ENCODE assay signal across 8 cellular contexts in genomic region chr3:196942915-196943277, GRCh38. TPM values are rescaled to one million over a fixed set of nuclear protein-coding genes. Genes with fewer than 3 reads are reported as not detected.
DNase-seq lines count a peak whose midpoint lies in the region; ATAC-seq and TF ChIP-seq lines count a peak whose summit lies in the region.

No MANE protein-coding gene starts in this region.

- intact Hi-C loops in colonic mucosa (cut with DNase I), result no loop called here

- H3K9ac ChIP-seq in OCI-LY1 (ENCODE audit: low read length) (peak overlapping the region; percentile 92), colonic mucosa (ENCODE audit: low read depth in 2 of 2, low read length in 2 of 2) (peak overlapping the region; percentile 83 to 96), mesendoderm (ENCODE audit: low read length) (peak overlapping the region; percentile 91)

- TF ChIP-seq EP300 in tibial nerve (IDR thresholded peaks at IDR 0.05), result no peak

- no peak overlapping the region for H2BK15ac ChIP-seq in mesendoderm (replicated peaks; ENCODE audit: low read depth)

- H3K9me3 ChIP-seq in OCI-LY1 (ENCODE audit: low read length) (no peaks in the 10 kb centered on the region), colonic mucosa (no peaks in the 10 kb centered on the region), tibial nerve (no peaks in the 10 kb centered on the region)

- H3K4me1 ChIP-seq in OCI-LY1 (ENCODE audit: insufficient read depth, low read length, severe bottlenecking) (peaks cover 38% of the 10 kb centered on the region), colonic mucosa (peaks cover 8% of the 10 kb centered on the region), mesendoderm (ENCODE audit: control insufficient read depth, low read depth, low read length) (no peaks in the 10 kb centered on the region), tibial nerve (peaks cover 0 to 43% (median 23%) of the 10 kb centered on the region in 4 donors)

- H3F3A ChIP-seq in OCI-LY1 (ENCODE audit: insufficient read depth, low read length), result no peaks in the 10 kb centered on the region

- H3K23ac ChIP-seq in mesendoderm (ENCODE audit: low read length), result no peak overlapping the region

- TF ChIP-seq CTCF in GM12865 (IDR thresholded peaks at IDR 0.05; ENCODE audit: insufficient read depth, low read depth, low read length, missing control alignments) (no peak), OCI-LY1 (IDR thresholded peaks at IDR 0.05; ENCODE audit: low read length) (no peak), colonic mucosa (IDR thresholded peaks at IDR 0.05) (no peak), tibial nerve (IDR thresholded peaks at IDR 0.05) (no peak)

- peak overlapping the region; percentile 73 for H3K4me2 ChIP-seq in OCI-LY1 (ENCODE audit: low read length)
- peak overlapping the region; percentile 91 for H3K4me2 ChIP-seq in mesendoderm (ENCODE audit: low read length)

- H2AK5ac ChIP-seq in mesendoderm (ENCODE audit: low read length), result no peak overlapping the region

- peaks cover 10% of the 10 kb centered on the region for H3K79me1 ChIP-seq in mesendoderm (ENCODE audit: low read length)

- no peak overlapping the region for H2BK5ac ChIP-seq in mesendoderm (ENCODE audit: low read length)

- peaks cover 23% of the 10 kb centered on the region for H3K36me3 ChIP-seq in OCI-LY1 (ENCODE audit: insufficient read depth, low read length)
- H3K36me3 ChIP-seq in colonic mucosa, result no peaks in the 10 kb centered on the region
- H3K36me3 ChIP-seq in mesendoderm (ENCODE audit: control insufficient read depth, insufficient read depth, low read length), result no peaks in the 10 kb centered on the region
- peaks cover 0 to 51% (median 6%) of the 10 kb centered on the region in 3 donors for H3K36me3 ChIP-seq in tibial nerve

- no peak for TF ChIP-seq POLR2A in tibial nerve (IDR thresholded peaks at IDR 0.05)

- H2BK120ac ChIP-seq in mesendoderm (ENCODE audit: low read depth, low read length), result no peak overlapping the region

- peak overlapping the region; percentile 30 for H4K8ac ChIP-seq in mesendoderm (ENCODE audit: low read depth, low read length)

- H3K9me2 ChIP-seq in OCI-LY1 (ENCODE audit: low read depth, low read length), result no peaks in the 10 kb centered on the region

- H4K5ac ChIP-seq in mesendoderm (ENCODE audit: low read length), result no peak overlapping the region

- peak; percentile 12 for ATAC-seq in HG02571 (IDR thresholded peaks at IDR 0.05; ENCODE audit: unreplicated experiment)

- no peaks in the 10 kb centered on the region for H4K20me1 ChIP-seq in OCI-LY1 (ENCODE audit: insufficient read depth, low read length)

- DNase-seq in GM12865 (ENCODE audit: low read depth) (peak; percentile 52), colonic mucosa (peak; percentile 47), mesendoderm (peak; percentile 19), tibial nerve (ENCODE audit: low spot score in 2 of 2) (no peak), DMS153 (lab: John Stamatoyannopoulos, UW) (no peak), SW 1271 (lab: John Stamatoyannopoulos, UW) (no peak)

- WGBS in mesendoderm (ENCODE audit: extremely low coverage, insufficient coverage, low lambda C conversion rate), result no CpG with 5 or more reads among the region's 25 CpGs
- WGBS in tibial nerve, 2 donors, result 0 to 1% methylated on average over 15 to 19 of the region's 25 CpGs

- peak overlapping the region; percentile 13 for H3K18ac ChIP-seq in mesendoderm (ENCODE audit: low read length)

- no peak overlapping the region for H2AFZ ChIP-seq in OCI-LY1 (ENCODE audit: low read length)

- H3K27ac ChIP-seq in OCI-LY1 (ENCODE audit: low read depth, low read length, poor library complexity, severe bottlenecking) (no peak overlapping the region), colonic mucosa (peak overlapping the region; percentile 97), mesendoderm (ENCODE audit: low read depth, low read length) (peak overlapping the region; percentile 55), tibial nerve (peak overlapping the region; percentile 54 to 95 (median 90))

- H3K56ac ChIP-seq in mesendoderm (ENCODE audit: low read length), result peak overlapping the region; percentile 98

- peaks cover 31% of the 10 kb centered on the region for H3K79me2 ChIP-seq in OCI-LY1 (ENCODE audit: insufficient read depth, low read length)
- H3K79me2 ChIP-seq in mesendoderm (ENCODE audit: control insufficient read depth, insufficient read depth, low read length), result peaks cover 29% of the 10 kb centered on the region

- H3K4me3 ChIP-seq in GM12865 (ENCODE audit: low read depth, low read length) (peak overlapping the region; percentile 72), OCI-LY1 (ENCODE audit: low read depth, low read length, poor library complexity, severe bottlenecking) (peak overlapping the region; percentile 83), colonic mucosa (peak overlapping the region; percentile 98), mesendoderm (ENCODE audit: low read length) (peak overlapping the region; percentile 91), tibial nerve (peak overlapping the region; percentile 92 to 100 (median 100))

- H3K27me3 ChIP-seq in OCI-LY1 (ENCODE audit: insufficient read depth, low read length) (no peaks in the 10 kb centered on the region), colonic mucosa (no peaks in the 10 kb centered on the region), mesendoderm (ENCODE audit: insufficient read depth, low read length, poor library complexity) (no peaks in the 10 kb centered on the region), tibial nerve (no peaks in the 10 kb centered on the region)

- H3K4ac ChIP-seq in mesendoderm (ENCODE audit: low read depth, low read length), result peak overlapping the region; percentile 17

RNA-seq across cellular contexts. Expression of gene NCBP2, which starts 0.6 kb away (rescaled TPM):
- total RNA-seq in colonic mucosa (10 to 100 TPM; 61.8 to 92.8 TPM), tibial nerve (10 to 100 TPM; 25.1 to 45.6 (median 36.6) TPM)
- polyA plus RNA-seq in mesendoderm (2013, experiment 1 of 2), result 66.1 TPM
- 65.5 TPM for polyA plus RNA-seq in mesendoderm (2013, experiment 2 of 2)

RNA-seq across cellular contexts. Expression of gene PIGZ, which starts 25.7 kb away (rescaled TPM):
- 100 to 1,000 TPM in 1 of 2 donors, 10 to 100 TPM in 1; 63.7 to 126 TPM for total RNA-seq in colonic mucosa
- polyA plus RNA-seq in mesendoderm (2013, experiment 1 of 2), result 0.03 TPM
- polyA plus RNA-seq in mesendoderm (2013, experiment 2 of 2), result 0.01 TPM
- total RNA-seq in tibial nerve, result 10 to 100 TPM; 14.9 to 31.8 (median 25.7) TPM

Comparison
In these comparisons a context has a peak if more than half of its experiments do, and no peak if none do; other contexts are left out.
1. DNase-seq: peak in GM12865 (single experiment), colonic mucosa (single experiment) and mesendoderm (single experiment); none in tibial nerve (0 of 2), DMS153 (single experiment) and SW 1271 (0 of 2).
2. Peak in every context shown above with its lines, with median percentiles within 50 percentile points of each other: H3K4me3 ChIP-seq and H3K9ac ChIP-seq.